19 cellular contexts compared by ENCODE assay signal in genomic region chr17:32150358-32150757, GRCh38.
"Had no signal": no experiment of that assay in that cellular context is flagged by ENCODE, and none has a peak within 500 bp of the region (broad histone marks: within the 10 kb centered on the region; RNA-seq: fewer than 3 reads in every experiment).

No MANE protein-coding gene starts in this region.

- H3K9me3 ChIP-seq: gastroesophageal sphincter, heart left ventricle, psoas muscle, testis, upper lobe of right lung had no signal

- H3K9me3 Mint-ChIP-seq: activated CD4-positive, alpha-beta T cell treated with anti-CD3 and anti-CD28 coated beads, Interleukin-2, amount 10 ng/mL, durations not matched to agents 24 days and 14 days; activated CD8-positive, alpha-beta T cell treated with anti-CD3 and anti-CD28 coated beads for 36 hours; activated naive CD4-positive, alpha-beta T cell treated with anti-CD3 and anti-CD28 coated beads for 36 hours; T-cell had no signal

- H3K4me3 Mint-ChIP-seq: activated CD4-positive, alpha-beta T cell treated with anti-CD3 and anti-CD28 coated beads, Interleukin-2, amount 10 ng/mL, durations not matched to agents 24 days and 14 days; activated CD8-positive, alpha-beta T cell treated with anti-CD3 and anti-CD28 coated beads for 36 hours; activated naive CD4-positive, alpha-beta T cell treated with anti-CD3 and anti-CD28 coated beads for 36 hours; T-cell had no signal

- H3K27ac ChIP-seq: gastroesophageal sphincter, heart left ventricle, psoas muscle, testis, upper lobe of right lung had no signal

- DNase-seq: activated CD4-positive, alpha-beta T cell treated with anti-CD3 and anti-CD28 coated beads, Interleukin-2, amount 10 ng/mL, durations not matched to agents 24 days and 14 days; activated CD8-positive, alpha-beta T cell treated with anti-CD3 and anti-CD28 coated beads for 36 hours; activated naive CD4-positive, alpha-beta T cell treated with anti-CD3 and anti-CD28 coated beads for 36 hours; activated T-cell treated with anti-CD3 and anti-CD28 coated beads, Interleukin-2, amount 50 U/mL, for 1 hour; aorta; cortex of kidney; effector CD4-positive, alpha-beta T cell; heart left ventricle; kidney; psoas muscle; right cardiac atrium; T-cell; T-helper 9 cell; testis; upper lobe of right lung had no signal

- H3K4me1 ChIP-seq: upper lobe of right lung had no signal

- H3K4me3 ChIP-seq: gastroesophageal sphincter, heart left ventricle, lung, psoas muscle, testis, upper lobe of right lung had no signal

- FAIRE-seq: kidney had no signal

- H3K27ac Mint-ChIP-seq: activated CD4-positive, alpha-beta T cell treated with anti-CD3 and anti-CD28 coated beads, Interleukin-2, amount 10 ng/mL, durations not matched to agents 24 days and 14 days; activated CD8-positive, alpha-beta T cell treated with anti-CD3 and anti-CD28 coated beads for 36 hours; activated naive CD4-positive, alpha-beta T cell treated with anti-CD3 and anti-CD28 coated beads for 36 hours; T-cell had no signal

- H3K27me3 ChIP-seq: gastroesophageal sphincter, heart left ventricle, testis, upper lobe of right lung had no signal

- H3K27me3 Mint-ChIP-seq: activated CD4-positive, alpha-beta T cell treated with anti-CD3 and anti-CD28 coated beads, Interleukin-2, amount 10 ng/mL, durations not matched to agents 24 days and 14 days; activated CD8-positive, alpha-beta T cell treated with anti-CD3 and anti-CD28 coated beads for 36 hours; T-cell had no signal

- ATAC-seq: activated CD8-positive, alpha-beta T cell treated with anti-CD3 and anti-CD28 coated beads for 36 hours; esophagus mucosa; gastroesophageal sphincter; heart left ventricle; left lobe of liver; psoas muscle; right cardiac atrium; T-cell; upper lobe of right lung had no signal
